ENCODE assay signal across 20 cellular contexts in genomic region chr2:70726947-70727725, GRCh38. TPM values are rescaled to one million over a fixed set of nuclear protein-coding genes. Genes with fewer than 3 reads are reported as not detected.
DNase-seq lines count a peak whose midpoint lies in the region; ATAC-seq and TF ChIP-seq lines count a peak whose summit lies in the region.
"Had no signal": no experiment of that assay in that cellular context is flagged by ENCODE, and none has a peak within 500 bp of the region (broad histone marks: within the 10 kb centered on the region; RNA-seq: fewer than 3 reads in every experiment).

No MANE protein-coding gene starts in this region.

- H3K36me3 Mint-ChIP-seq in GM23338 (ENCODE audit: low read depth) = peaks cover 16% of the 10 kb centered on the region; the same call in 2 of the 3 replicates
- H3K36me3 Mint-ChIP-seq: activated naive CD4-positive, alpha-beta T cell treated with anti-CD3 and anti-CD28 coated beads, Interleukin-2, amount 10 ng/mL, durations not matched to agents 7 days and 5 days; naive B cell; stimulated activated effector memory CD8-positive, alpha-beta T cell treated with anti-CD3 and anti-CD28 coated beads, Interleukin-12 subunit alpha, Interleukin-12 subunit beta, amount 100 ng/mL, for 72 hours; T-cell had no signal

- peaks cover 62% of the 10 kb centered on the region for H4K20me1 ChIP-seq in GM23338 (replicated peaks; ENCODE audit: insufficient read depth)

- peak; percentile 23 for DNase-seq in 8988T
- DNase-seq in GM23338 (ENCODE audit: low spot score) = no peak
- peak; percentile 71 for DNase-seq in RWPE1 (ENCODE audit: low spot score)
- peak; percentile 51 for DNase-seq in fibroblast of mammary gland (ENCODE audit: low read depth)
- DNase-seq in stimulated activated CD8-positive, alpha-beta memory T cell treated with anti-CD3 and anti-CD28 coated beads, Interleukin-4, amount 100 ng/mL, for 48 hours = no peak
- DNase-seq in T-helper 2 cell = no peak
- DNase-seq in NCI-H1930 (lab: John Stamatoyannopoulos, UW) = no peak
- DNase-seq in A673 (ENCODE audit: low spot score) = no peak
- DNase-seq: activated CD4-positive, alpha-beta T cell treated with anti-CD3 and anti-CD28 coated beads for 1 hour; activated CD8-positive, alpha-beta memory T cell treated with anti-CD3 and anti-CD28 coated beads, Interleukin-2, amount 50 U/mL, for 4 hours; activated naive CD4-positive, alpha-beta T cell treated with anti-CD3 and anti-CD28 coated beads, Interleukin-2, amount 10 ng/mL, durations not matched to agents 7 days and 5 days; heart right ventricle; KG1; naive B cell; NCI-H1417 treated with DMSO at 0.1 percent for 48 hours; NCI-H524; stimulated activated CD4-positive, alpha-beta T cell treated with anti-CD3 and anti-CD28 coated beads, Interleukin-4, amount 100 ng/mL, for 4 hours; T-cell had no signal

- peaks cover 10% of the 10 kb centered on the region for H3K27me3 Mint-ChIP-seq in GM23338 (ENCODE audit: insufficient read depth, low read depth, poor library complexity)
- H3K27me3 Mint-ChIP-seq: activated naive CD4-positive, alpha-beta T cell treated with anti-CD3 and anti-CD28 coated beads, Interleukin-2, amount 10 ng/mL, durations not matched to agents 7 days and 5 days had no signal

- intact Hi-C loops in A673 (cut with micrococcal nuclease; ENCODE audit: unreplicated experiment) = no loop called here

- H3K36me3 ChIP-seq in GM23338 (ENCODE audit: insufficient read depth) = no peaks in the 10 kb centered on the region; the same call in 1 of the 2 replicates
- no peaks in the 10 kb centered on the region for H3K36me3 ChIP-seq in A673 (ENCODE audit: insufficient read depth, low read length, poor library complexity, severe bottlenecking)
- H3K36me3 ChIP-seq: heart right ventricle had no signal

- peaks cover 4% of the 10 kb centered on the region; the same call in 1 of the 2 replicates for H3K9me2 ChIP-seq in GM23338 (ENCODE audit: insufficient read depth)

- peaks cover 88% of the 10 kb centered on the region for H3K4me1 Mint-ChIP-seq in GM23338
- H3K4me1 Mint-ChIP-seq: activated naive CD4-positive, alpha-beta T cell treated with anti-CD3 and anti-CD28 coated beads, Interleukin-2, amount 10 ng/mL, durations not matched to agents 7 days and 5 days; stimulated activated effector memory CD8-positive, alpha-beta T cell treated with anti-CD3 and anti-CD28 coated beads, Interleukin-12 subunit alpha, Interleukin-12 subunit beta, amount 100 ng/mL, for 72 hours; T-cell had no signal

- no peak overlapping the region for H3K4me3 ChIP-seq in GM23338
- H3K4me3 ChIP-seq in fibroblast of mammary gland (ENCODE audit: control insufficient read depth, low read depth, low read length) = no peak overlapping the region
- H3K4me3 ChIP-seq in A673 (ENCODE audit: low read depth, low read length, poor library complexity, severe bottlenecking) = no peak overlapping the region
- H3K4me3 ChIP-seq: heart right ventricle had no signal

- 0 out of 2 replicates have a peak, but pooled peaks cover under 1% of the 10 kb centered on the region for H3F3A ChIP-seq in GM23338 (replicated peaks; ENCODE audit: low read depth)

- peaks cover 100% of the 10 kb centered on the region for H3K79me2 ChIP-seq in GM23338 (replicated peaks; ENCODE audit: insufficient read depth)

- no peak overlapping the region for H3K4me3 Mint-ChIP-seq in GM23338
- H3K4me3 Mint-ChIP-seq: activated naive CD4-positive, alpha-beta T cell treated with anti-CD3 and anti-CD28 coated beads, Interleukin-2, amount 10 ng/mL, durations not matched to agents 7 days and 5 days; stimulated activated effector memory CD8-positive, alpha-beta T cell treated with anti-CD3 and anti-CD28 coated beads, Interleukin-12 subunit alpha, Interleukin-12 subunit beta, amount 100 ng/mL, for 72 hours; T-cell had no signal

- no peak overlapping the region for H2AFZ ChIP-seq in GM23338

- H3K9me3 Mint-ChIP-seq in GM23338 = no peaks in the 10 kb centered on the region; the same call in 2 of the 3 replicates
- H3K9me3 Mint-ChIP-seq: activated naive CD4-positive, alpha-beta T cell treated with anti-CD3 and anti-CD28 coated beads, Interleukin-2, amount 10 ng/mL, durations not matched to agents 7 days and 5 days; naive B cell; stimulated activated effector memory CD8-positive, alpha-beta T cell treated with anti-CD3 and anti-CD28 coated beads, Interleukin-12 subunit alpha, Interleukin-12 subunit beta, amount 100 ng/mL, for 72 hours; T-cell had no signal

- H3K27ac ChIP-seq in GM23338 (ENCODE audit: low read depth) (peak overlapping the region; percentile 72), RWPE1 (no peak overlapping the region), A673 (ENCODE audit: low read depth, low read length, poor library complexity, severe bottlenecking) (no peak overlapping the region)
- H3K27ac ChIP-seq: heart right ventricle had no signal

- H3K4me1 ChIP-seq in GM23338 (ENCODE audit: insufficient read depth) = peaks cover 57% of the 10 kb centered on the region
- H3K4me1 ChIP-seq in A673 (ENCODE audit: insufficient read depth, low read length, poor library complexity, severe bottlenecking) = no peaks in the 10 kb centered on the region
- H3K4me1 ChIP-seq: heart right ventricle had no signal

- 0 out of 2 replicates have a peak overlapping the region, but pooled peaks have one; percentile 43 for H3K4me2 ChIP-seq in GM23338

- POLR2A ChIA-PET in RWPE1 (lab: Yijun Ruan, JAX; ENCODE audit: low non-redundant PET) (no interaction called here), A673 (lab: Charles Lee; ENCODE audit: low non-redundant PET) (no interaction called here)

- ATAC-seq in GM23338 = no peak
- ATAC-seq: heart right ventricle; left lobe of liver; stimulated activated effector memory CD8-positive, alpha-beta T cell treated with anti-CD3 and anti-CD28 coated beads, Interleukin-12 subunit alpha, Interleukin-12 subunit beta, amount 100 ng/mL, for 72 hours; T-cell had no signal

- TF ChIP-seq CTCF in GM23338 (conservative IDR thresholded peaks at IDR 0.05; ENCODE audit: low read depth in 2 of 2) (no peak), RWPE1 (conservative IDR thresholded peaks at IDR 0.05; ENCODE audit: low read depth) (no peak), fibroblast of mammary gland (conservative IDR thresholded peaks at IDR 0.05; ENCODE audit: control insufficient read depth, insufficient read depth, low read depth, low read length) (no peak), A673 (conservative IDR thresholded peaks at IDR 0.05; ENCODE audit: low read depth, low read length) (no peak)

- H3K9me3 ChIP-seq in A673 (ENCODE audit: low read depth, low read length, poor library complexity, severe bottlenecking) = no peaks in the 10 kb centered on the region
- H3K9me3 ChIP-seq: heart right ventricle had no signal

- H3K27me3 ChIP-seq in GM23338 (ENCODE audit: insufficient read depth) (no peaks in the 10 kb centered on the region), A673 (replicated peaks; ENCODE audit: insufficient read depth, low read depth, low read length, poor library complexity) (no peaks in the 10 kb centered on the region)
- H3K27me3 ChIP-seq: heart right ventricle had no signal

- H3K27ac Mint-ChIP-seq in GM23338 = no peak overlapping the region; the same call in 1 of the 2 replicates
- H3K27ac Mint-ChIP-seq: activated naive CD4-positive, alpha-beta T cell treated with anti-CD3 and anti-CD28 coated beads, Interleukin-2, amount 10 ng/mL, durations not matched to agents 7 days and 5 days; stimulated activated effector memory CD8-positive, alpha-beta T cell treated with anti-CD3 and anti-CD28 coated beads, Interleukin-12 subunit alpha, Interleukin-12 subunit beta, amount 100 ng/mL, for 72 hours; T-cell had no signal

- BruUV-seq in A673 (replicated peaks; lab: Mats Ljungman, UMichigan) = no TSS peak

- CTCF ChIA-PET in RWPE1 (lab: Yijun Ruan, JAX) = interaction anchor here (0.7 kb wide), 1 partner anchor 21 kb away, joined by 5 read pairs; no protein-coding TSS in a partner anchor
- CTCF ChIA-PET in A673 (lab: Charles Lee) = no interaction called here

TF ChIP-seq in GM23338, 12 proteins besides CTCF, POLR2A, EP300 and RAD21:
- TF ChIP-seq JUNB (IDR thresholded peaks at IDR 0.05; ENCODE audit: unreplicated experiment) = no peak

RNA-seq across cellular contexts. Expression of gene ADD2, which starts 40.9 kb away (rescaled TPM):
- 138 and 223 TPM in 2 replicates for total RNA-seq in GM23338 (2014; rRNA removed; shearing (Covaris generic))
- polyA plus RNA-seq in GM23338 (2016; fragmentation: Nextera tagmentation; extraction: Ambion mirVana) = 34.6 and 40.2 TPM in 2 replicates
- total RNA-seq in A673 (2021) = 5.6 and 6.6 TPM in 2 replicates

Comparison
In these comparisons a context has a peak if more than half of its experiments do, and no peak if none do; other contexts are left out.
1. DNase-seq: peak in 8988T (single experiment), RWPE1 (single experiment) and fibroblast of mammary gland (single experiment); none in GM23338 (single experiment), stimulated activated CD8-positive, alpha-beta memory T cell treated with anti-CD3 and anti-CD28 coated beads, Interleukin-4, amount 100 ng/mL, for 48 hours (single experiment), T-helper 2 cell (0 of 5), NCI-H1930 (0 of 2) and A673 (single experiment).
2. RNA of gene ADD2, which starts 40.9 kb away (total RNA-seq): 138 to 223 TPM in GM23338; 5.6 to 6.6 TPM in A673; every median in the first group is over 10 times any median in the second.